In genomic region chr6:149766156-149766768, GRCh38 we compare ENCODE assay signal across 10 cellular contexts. TPM values are rescaled to one million over a fixed set of nuclear protein-coding genes. Genes with fewer than 3 reads are reported as not detected.
A peak's percentile ranks its signal among the peaks of the same experiment; 100 is the strongest.
DNase-seq lines count a peak whose midpoint lies in the region; ATAC-seq and TF ChIP-seq lines count a peak whose summit lies in the region.
"Had no signal": no experiment of that assay in that cellular context is flagged by ENCODE, and none has a peak within 500 bp of the region (broad histone marks: within the 10 kb centered on the region; RNA-seq: fewer than 3 reads in every experiment).

No MANE protein-coding gene starts in this region.

- no peak for TF ChIP-seq POLR2A in prostate gland (IDR thresholded peaks at IDR 0.05)

- CTCF ChIA-PET in PC-3 (lab: Charles Lee) = no interaction called here

- POLR2A ChIA-PET in PC-3 (lab: Charles Lee; ENCODE audit: unreplicated experiment) = no interaction called here

- no peak overlapping the region for H3K4me3 Mint-ChIP-seq in natural killer cell
- H3K4me3 Mint-ChIP-seq: stimulated activated memory B cell treated with anti-CD40 and anti-IgM and Interleukin-4, amounts not matched to agents 10 μg/mL and 1 μg/mL and 100 μg/mL, for 72 hours had no signal

- no peaks in the 10 kb centered on the region for H3K9me3 Mint-ChIP-seq in natural killer cell

- 62% methylated on average over 3 of the region's 3 CpGs for WGBS in prostate gland

- no peaks in the 10 kb centered on the region for H3F3A ChIP-seq in PC-3 (ENCODE audit: low read length, unreplicated experiment)

- peaks cover 6% of the 10 kb centered on the region; the same call in 1 of the 2 replicates for H3K4me1 ChIP-seq in PC-3 (ENCODE audit: insufficient read depth, low read length)
- H3K4me1 ChIP-seq in prostate gland (replicated peaks) = no peaks in the 10 kb centered on the region

- H2AFZ ChIP-seq in PC-3 (ENCODE audit: low read length) = no peak overlapping the region

- peaks cover 13 to 25% of the 10 kb centered on the region in 2 donors for H3K4me1 Mint-ChIP-seq in natural killer cell

- BruUV-seq in PC-3 (replicated peaks; lab: Mats Ljungman, UMichigan) = no TSS peak

- no peaks in the 10 kb centered on the region for H3K36me3 Mint-ChIP-seq in natural killer cell

- H3K27me3 ChIP-seq in PC-3 (ENCODE audit: low read length) = no peaks in the 10 kb centered on the region
- H3K27me3 ChIP-seq in prostate gland (replicated peaks; ENCODE audit: insufficient read depth) = no peaks in the 10 kb centered on the region

- DNase-seq in H4 (ENCODE audit: low spot score) (peak; percentile 4), PC-3 (peak; percentile 51), dermis microvascular lymphatic vessel endothelial cell (ENCODE audit: low read depth in 2 of 2) (peak; percentile 86 to 91), prostate gland (ENCODE audit: low spot score) (peak; percentile 22), NCI-H1436 (lab: John Stamatoyannopoulos, UW) (no peak), natural killer cell (no peak), NCI-H2171 treated with DMSO at 0.1 percent for 48 hours (lab: John Stamatoyannopoulos, UW) (no peak)
- DNase-seq: NCI-H1417 treated with DMSO at 0.1 percent for 48 hours had no signal

- H3K9me2 ChIP-seq in PC-3 (replicated peaks; ENCODE audit: low read length) = no peaks in the 10 kb centered on the region

- no peak for TF ChIP-seq CTCF in PC-3 (conservative IDR thresholded peaks at IDR 0.05; ENCODE audit: low read depth, low read length)
- no peak for TF ChIP-seq CTCF in prostate gland (IDR thresholded peaks at IDR 0.05)
- TF ChIP-seq CTCF in natural killer cell (IDR thresholded peaks at IDR 0.05) = no peak

- H3K4me3 ChIP-seq in PC-3 (ENCODE audit: low read length) = no peak overlapping the region
- H3K4me3 ChIP-seq in prostate gland = no peak overlapping the region

- H3K36me3 ChIP-seq in PC-3 (ENCODE audit: low read depth, low read length) (peaks cover 10% of the 10 kb centered on the region), prostate gland (no peaks in the 10 kb centered on the region)

- H3K27ac Mint-ChIP-seq in natural killer cell = no peak overlapping the region
- H3K27ac Mint-ChIP-seq: stimulated activated memory B cell treated with anti-CD40 and anti-IgM and Interleukin-4, amounts not matched to agents 10 μg/mL and 1 μg/mL and 100 μg/mL, for 72 hours had no signal

- 0 out of 2 replicates have a peak, but pooled peaks cover 4% of the 10 kb centered on the region for H4K20me1 ChIP-seq in PC-3 (ENCODE audit: low read length)

- no peak for ATAC-seq in PC-3
- no peak for ATAC-seq in natural killer cell
- no peak for ATAC-seq in GM19397 (IDR thresholded peaks at IDR 0.05; ENCODE audit: unreplicated experiment)
- ATAC-seq: stimulated activated memory B cell treated with anti-CD40 and anti-IgM and Interleukin-4, amounts not matched to agents 10 μg/mL and 1 μg/mL and 100 μg/mL, for 72 hours had no signal

- H3K9me3 ChIP-seq in PC-3 (ENCODE audit: low read length) (no peaks in the 10 kb centered on the region), prostate gland (no peaks in the 10 kb centered on the region)

- H3K27ac ChIP-seq in PC-3 (ENCODE audit: low read length) = no peak overlapping the region
- no peak overlapping the region for H3K27ac ChIP-seq in prostate gland

- H3K9ac ChIP-seq in PC-3 (ENCODE audit: low read length) = no peak overlapping the region

- peaks cover 61% of the 10 kb centered on the region for H3K79me2 ChIP-seq in PC-3 (ENCODE audit: low read length)

- intact Hi-C loops in PC-3 (cut with micrococcal nuclease) (no loop called here), prostate gland (cut with DNase I) (no loop called here), natural killer cell (cut with micrococcal nuclease) (no loop called here)

- H3K27me3 Mint-ChIP-seq in natural killer cell (ENCODE audit: low read depth in 2 of 2) = no peaks in the 10 kb centered on the region
- H3K27me3 Mint-ChIP-seq: stimulated activated memory B cell treated with anti-CD40 and anti-IgM and Interleukin-4, amounts not matched to agents 10 μg/mL and 1 μg/mL and 100 μg/mL, for 72 hours had no signal

- H3K4me2 ChIP-seq in PC-3 (ENCODE audit: low read length) = no peak overlapping the region

RNA-seq across cellular contexts. Expression of gene PCMT1, which starts 16.7 kb away (rescaled TPM):
- 70.5 and 70.7 TPM in 2 replicates for total RNA-seq in H4 (2014; rRNA removed; shearing (Covaris generic))
- total RNA-seq in PC-3 (2014; rRNA removed) (122 and 158 TPM in 2 replicates), dermis microvascular lymphatic vessel endothelial cell (102 and 103 TPM in 2 replicates), prostate gland (100 to 1,000 TPM in 1 of 2 donors, 10 to 100 TPM in 1; 77.6 to 114 TPM), natural killer cell (10 to 100 TPM; 31.7 to 53.6 (median 41.5) TPM)

RNA-seq across cellular contexts. Expression of gene NUP43, which starts 19.9 kb away (rescaled TPM):
- 31.8 and 35.6 TPM in 2 replicates for total RNA-seq in H4 (2014; rRNA removed; shearing (Covaris generic))
- total RNA-seq in PC-3 (2014; rRNA removed) (19.2 and 25.5 TPM in 2 replicates), dermis microvascular lymphatic vessel endothelial cell (26.8 and 30.4 TPM in 2 replicates), prostate gland (10 to 100 TPM; 23.6 to 32.9 TPM), natural killer cell (10 to 100 TPM; 20.8 to 33.4 (median 23.5) TPM)

RNA-seq across cellular contexts. Expression of gene LATS1, which starts 48.4 kb away (rescaled TPM):
- total RNA-seq in H4 (2014; rRNA removed; shearing (Covaris generic)) = 6.7 and 8.5 TPM in 2 replicates
- total RNA-seq in PC-3 (2014; rRNA removed) (9.2 and 9.7 TPM in 2 replicates), dermis microvascular lymphatic vessel endothelial cell (5.5 and 8.2 TPM in 2 replicates), prostate gland (10 to 100 TPM; 28.7 to 44.8 TPM), natural killer cell (10 to 100 TPM; 37.9 to 52.5 (median 49.4) TPM)

Comparison
In these comparisons a context has a peak if more than half of its experiments do, and no peak if none do; other contexts are left out.
1. DNase-seq: peak in H4 (single experiment), PC-3 (single experiment), dermis microvascular lymphatic vessel endothelial cell (2 of 2) and prostate gland (single experiment); none in NCI-H1436 (single experiment), natural killer cell (single experiment) and NCI-H2171 treated with DMSO at 0.1 percent for 48 hours (single experiment).